Comparison of ENCODE assay signal across 8 cellular contexts in the genomic region with DNA sequence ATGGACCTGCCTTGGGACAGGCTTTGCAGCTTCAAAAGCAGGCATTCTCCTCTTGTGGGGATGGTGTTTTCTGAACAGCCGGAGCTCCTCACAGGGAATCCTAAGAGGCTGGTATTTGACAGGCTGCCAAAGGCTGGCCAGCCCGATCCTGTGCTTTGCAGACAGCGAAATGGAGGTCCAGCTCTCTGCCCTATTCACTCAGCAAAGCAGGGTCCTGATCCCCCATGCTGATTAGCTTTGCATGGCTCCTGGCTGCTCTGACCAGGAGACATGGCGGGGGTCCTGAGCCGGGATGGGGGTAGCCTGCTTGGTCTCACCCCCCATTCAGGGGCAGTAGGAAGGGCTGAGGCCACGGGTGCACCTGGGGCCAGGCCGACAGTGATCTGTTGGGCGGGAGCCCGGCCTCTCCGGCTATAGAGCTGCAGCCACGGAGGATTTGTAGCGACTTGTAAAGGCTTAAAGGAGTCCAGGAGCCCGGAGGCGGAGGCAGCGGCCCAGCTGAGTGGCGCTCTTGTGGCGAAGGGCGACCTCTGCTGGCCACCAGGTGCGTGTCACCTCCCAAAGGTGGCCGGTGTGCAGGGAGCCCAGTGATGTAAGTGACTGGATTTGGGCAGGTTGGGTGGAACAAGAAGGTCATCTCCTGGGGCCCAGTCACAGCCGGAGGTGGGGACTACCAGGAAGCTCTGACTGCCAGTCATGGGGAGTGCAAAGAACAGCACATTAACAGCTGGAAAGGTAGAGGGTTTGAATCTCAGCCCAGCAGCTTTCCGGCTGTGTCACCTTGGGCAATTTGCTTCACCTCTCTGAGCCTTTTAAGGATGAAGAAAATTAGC.
DNase-seq lines count a peak whose midpoint lies in the region; ATAC-seq and TF ChIP-seq lines count a peak whose summit lies in the region.

No MANE protein-coding gene starts in this region.

- peak; percentile 83 for DNase-seq in ACHN
- DNase-seq in NCI-H460 (ENCODE audit: extremely low read depth, low read depth): peak; percentile 74
- peak; percentile 76 for DNase-seq in activated CD4-positive, alpha-beta T cell treated with anti-CD3 and anti-CD28 coated beads, Interleukin-2, amount 10 ng/mL, durations not matched to agents 7 days and 5 days
- DNase-seq in dedifferentiated amniotic fluid mesenchymal stem cell (ENCODE audit: extremely low spot score): peak; percentile 56
- DNase-seq in stimulated activated CD4-positive, alpha-beta T cell treated with anti-CD3 and anti-CD28 coated beads, Interleukin-4, amount 100 ng/mL, for 4 hours: peak; percentile 67 to 76

- POLR2A ChIA-PET in activated CD4-positive, alpha-beta T cell treated with anti-CD3 and anti-CD28 coated beads, Interleukin-2, amount 10 ng/mL, durations not matched to agents 7 days and 5 days (lab: Charles Lee): no interaction called here

- H3K27me3 Mint-ChIP-seq in activated CD4-positive, alpha-beta T cell treated with anti-CD3 and anti-CD28 coated beads, Interleukin-2, amount 10 ng/mL, durations not matched to agents 7 days and 5 days: no peaks in the 10 kb centered on the region

- 19% methylated on average over 22 of the region's 22 CpGs for WGBS in liver

- H3K4me3 Mint-ChIP-seq in activated CD4-positive, alpha-beta T cell treated with anti-CD3 and anti-CD28 coated beads, Interleukin-2, amount 10 ng/mL, durations not matched to agents 7 days and 5 days: no peak overlapping the region

- TF ChIP-seq CTCF in liver (IDR thresholded peaks at IDR 0.05; ENCODE audit: low read depth, low read length, missing input control): peak; percentile 95

- CTCF ChIA-PET in activated CD4-positive, alpha-beta T cell treated with anti-CD3 and anti-CD28 coated beads, Interleukin-2, amount 10 ng/mL, durations not matched to agents 7 days and 5 days (lab: Charles Lee): interaction anchor here (0.6 to 2.8 kb wide), 37 partner anchors 8 to 1148 kb away, joined by 3 to 17 read pairs (median 4); no protein-coding TSS in a partner anchor

- H3K4me1 Mint-ChIP-seq in activated CD4-positive, alpha-beta T cell treated with anti-CD3 and anti-CD28 coated beads, Interleukin-2, amount 10 ng/mL, durations not matched to agents 7 days and 5 days: peaks cover 2% of the 10 kb centered on the region

- H3K9ac ChIP-seq in liver (ENCODE audit: low read depth in 1 of 2, low read length in 2 of 2): no peak overlapping the region

- peak; percentile 71 for ATAC-seq in GM18517 (IDR thresholded peaks at IDR 0.05; ENCODE audit: unreplicated experiment)
- ATAC-seq in HG03135 (IDR thresholded peaks at IDR 0.05; ENCODE audit: unreplicated experiment): peak; percentile 82

- in situ Hi-C loops in ACHN (cut with HindIII; ENCODE audit: low pct_ligation_motif_present, low pct_unique_long_range_greater_than_20kb, low sequenced_read_pairs): no loop called here

- H3K27ac ChIP-seq in liver (ENCODE audit: low read depth in 1 of 2, low read length in 2 of 2): peak overlapping the region in 1 of 2 donors; percentile 2

- no peaks in the 10 kb centered on the region for H3K36me3 Mint-ChIP-seq in activated CD4-positive, alpha-beta T cell treated with anti-CD3 and anti-CD28 coated beads, Interleukin-2, amount 10 ng/mL, durations not matched to agents 7 days and 5 days (ENCODE audit: low read depth)

- H3K9me3 Mint-ChIP-seq in activated CD4-positive, alpha-beta T cell treated with anti-CD3 and anti-CD28 coated beads, Interleukin-2, amount 10 ng/mL, durations not matched to agents 7 days and 5 days: no peaks in the 10 kb centered on the region

- H3K4me1 ChIP-seq in liver (ENCODE audit: control insufficient read depth in 4 of 4, insufficient read depth in 4 of 4, low read length in 3 of 4): peaks cover 0 to 6% (median 5%) of the 10 kb centered on the region in 4 donors

- TF ChIP-seq RAD21 in liver (IDR thresholded peaks at IDR 0.05): peak; percentile 95 to 99

- no peak overlapping the region for H3K27ac Mint-ChIP-seq in activated CD4-positive, alpha-beta T cell treated with anti-CD3 and anti-CD28 coated beads, Interleukin-2, amount 10 ng/mL, durations not matched to agents 7 days and 5 days

- H3K9me3 ChIP-seq in liver (ENCODE audit: control insufficient read depth in 4 of 4, low read length in 3 of 4): no peaks in the 10 kb centered on the region

- peaks cover 0 to 3% (median 0%) of the 10 kb centered on the region in 4 donors for H3K36me3 ChIP-seq in liver (ENCODE audit: control insufficient read depth in 4 of 4, insufficient read depth in 3 of 4, low read depth in 1 of 4, low read length in 3 of 4)

- no peak overlapping the region for H3K4me3 ChIP-seq in liver (ENCODE audit: low read depth in 1 of 3, low read length in 3 of 3)

- H3K27me3 ChIP-seq in liver (ENCODE audit: control insufficient read depth in 4 of 4, insufficient read depth in 4 of 4, low read length in 3 of 4): no peaks in the 10 kb centered on the region

TF ChIP-seq in liver, 16 proteins besides CTCF, POLR2A, EP300 and RAD21:
- TF ChIP-seq RXRA (IDR thresholded peaks at IDR 0.05): peak; percentile 43 to 53
- TF ChIP-seq SP1 (IDR thresholded peaks at IDR 0.05): no peak
- TF ChIP-seq FOXA1 (IDR thresholded peaks at IDR 0.05): no peak
- TF ChIP-seq, protein P1, sequence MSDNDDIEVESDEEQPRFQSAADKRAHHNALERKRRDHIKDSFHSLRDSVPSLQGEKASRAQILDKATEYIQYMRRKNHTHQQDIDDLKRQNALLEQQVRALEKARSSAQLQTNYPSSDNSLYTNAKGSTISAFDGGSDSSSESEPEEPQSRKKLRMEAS (IDR thresholded peaks at IDR 0.05): no peak
- peak; percentile 77 to 83 for TF ChIP-seq JUND (IDR thresholded peaks at IDR 0.05)
- TF ChIP-seq GABPA (IDR thresholded peaks at IDR 0.05 in 1 of 2, conservative IDR thresholded peaks at IDR 0.05 in 1 of 2): no peak
- no peak for TF ChIP-seq FOXA2 (IDR thresholded peaks at IDR 0.05)
- TF ChIP-seq, protein P2, sequence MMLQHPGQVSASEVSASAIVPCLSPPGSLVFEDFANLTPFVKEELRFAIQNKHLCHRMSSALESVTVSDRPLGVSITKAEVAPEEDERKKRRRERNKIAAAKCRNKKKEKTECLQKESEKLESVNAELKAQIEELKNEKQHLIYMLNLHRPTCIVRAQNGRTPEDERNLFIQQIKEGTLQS (IDR thresholded peaks at IDR 0.05): peak; percentile 75
- no peak for TF ChIP-seq YY1 (IDR thresholded peaks at IDR 0.05)
- no peak for TF ChIP-seq NR2F2 (IDR thresholded peaks at IDR 0.05)
- TF ChIP-seq, protein P3, sequence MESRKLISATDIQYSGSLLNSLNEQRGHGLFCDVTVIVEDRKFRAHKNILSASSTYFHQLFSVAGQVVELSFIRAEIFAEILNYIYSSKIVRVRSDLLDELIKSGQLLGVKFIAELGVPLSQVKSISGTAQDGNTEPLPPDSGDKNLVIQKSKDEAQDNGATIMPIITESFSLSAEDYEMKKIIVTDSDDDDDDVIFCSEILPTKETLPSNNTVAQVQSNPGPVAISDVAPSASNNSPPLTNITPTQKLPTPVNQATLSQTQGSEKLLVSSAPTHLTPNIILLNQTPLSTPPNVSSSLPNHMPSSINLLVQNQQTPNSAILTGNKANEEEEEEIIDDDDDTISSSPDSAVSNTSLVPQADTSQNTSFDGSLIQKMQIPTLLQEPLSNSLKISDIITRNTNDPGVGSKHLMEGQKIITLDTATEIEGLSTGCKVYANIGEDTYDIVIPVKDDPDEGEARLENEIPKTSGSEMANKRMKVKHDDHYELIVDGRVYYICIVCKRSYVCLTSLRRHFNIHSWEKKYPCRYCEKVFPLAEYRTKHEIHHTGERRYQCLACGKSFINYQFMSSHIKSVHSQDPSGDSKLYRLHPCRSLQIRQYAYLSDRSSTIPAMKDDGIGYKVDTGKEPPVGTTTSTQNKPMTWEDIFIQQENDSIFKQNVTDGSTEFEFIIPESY (IDR thresholded peaks at IDR 0.05): no peak
- TF ChIP-seq, protein P4, sequence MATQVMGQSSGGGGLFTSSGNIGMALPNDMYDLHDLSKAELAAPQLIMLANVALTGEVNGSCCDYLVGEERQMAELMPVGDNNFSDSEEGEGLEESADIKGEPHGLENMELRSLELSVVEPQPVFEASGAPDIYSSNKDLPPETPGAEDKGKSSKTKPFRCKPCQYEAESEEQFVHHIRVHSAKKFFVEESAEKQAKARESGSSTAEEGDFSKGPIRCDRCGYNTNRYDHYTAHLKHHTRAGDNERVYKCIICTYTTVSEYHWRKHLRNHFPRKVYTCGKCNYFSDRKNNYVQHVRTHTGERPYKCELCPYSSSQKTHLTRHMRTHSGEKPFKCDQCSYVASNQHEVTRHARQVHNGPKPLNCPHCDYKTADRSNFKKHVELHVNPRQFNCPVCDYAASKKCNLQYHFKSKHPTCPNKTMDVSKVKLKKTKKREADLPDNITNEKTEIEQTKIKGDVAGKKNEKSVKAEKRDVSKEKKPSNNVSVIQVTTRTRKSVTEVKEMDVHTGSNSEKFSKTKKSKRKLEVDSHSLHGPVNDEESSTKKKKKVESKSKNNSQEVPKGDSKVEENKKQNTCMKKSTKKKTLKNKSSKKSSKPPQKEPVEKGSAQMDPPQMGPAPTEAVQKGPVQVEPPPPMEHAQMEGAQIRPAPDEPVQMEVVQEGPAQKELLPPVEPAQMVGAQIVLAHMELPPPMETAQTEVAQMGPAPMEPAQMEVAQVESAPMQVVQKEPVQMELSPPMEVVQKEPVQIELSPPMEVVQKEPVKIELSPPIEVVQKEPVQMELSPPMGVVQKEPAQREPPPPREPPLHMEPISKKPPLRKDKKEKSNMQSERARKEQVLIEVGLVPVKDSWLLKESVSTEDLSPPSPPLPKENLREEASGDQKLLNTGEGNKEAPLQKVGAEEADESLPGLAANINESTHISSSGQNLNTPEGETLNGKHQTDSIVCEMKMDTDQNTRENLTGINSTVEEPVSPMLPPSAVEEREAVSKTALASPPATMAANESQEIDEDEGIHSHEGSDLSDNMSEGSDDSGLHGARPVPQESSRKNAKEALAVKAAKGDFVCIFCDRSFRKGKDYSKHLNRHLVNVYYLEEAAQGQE (IDR thresholded peaks at IDR 0.05): no peak
- peak; percentile 13 to 20 for TF ChIP-seq HNF4A (conservative IDR thresholded peaks at IDR 0.05)
- no peak for TF ChIP-seq HNF4G (IDR thresholded peaks at IDR 0.05)
- no peak for TF ChIP-seq EGR1 (IDR thresholded peaks at IDR 0.05; ENCODE audit: low read depth in 2 of 2)
- no peak for TF ChIP-seq TAF1 (conservative IDR thresholded peaks at IDR 0.05)
